ENCODE assay signal across 1 cellular context in genomic region chr22:50074056-50074455, GRCh38.
TF ChIP-seq lines count a peak whose summit lies in the region.

No MANE protein-coding gene starts in this region.

TF ChIP-seq in SK-N-SH, 30 proteins besides CTCF, POLR2A, EP300 and RAD21 (continued from another document):
- TF ChIP-seq PBX3 (IDR thresholded peaks at IDR 0.05) = no peak
- no peak for TF ChIP-seq FOXJ3 (CRISPR knock-in tag; IDR thresholded peaks at IDR 0.05)
- no peak for TF ChIP-seq USF2 (IDR thresholded peaks at IDR 0.05; ENCODE audit: borderline replicate concordance, low read depth, low read length)
- no peak for TF ChIP-seq TAF1 (IDR thresholded peaks at IDR 0.05; ENCODE audit: borderline replicate concordance, low read depth, low read length)
- no peak for TF ChIP-seq TCF12 (IDR thresholded peaks at IDR 0.05)
- TF ChIP-seq JUND (IDR thresholded peaks at IDR 0.05) = no peak
- TF ChIP-seq GABPA (IDR thresholded peaks at IDR 0.05; ENCODE audit: low read depth) = no peak
- TF ChIP-seq ELF1 (IDR thresholded peaks at IDR 0.05) = no peak
- no peak for TF ChIP-seq YY1 (IDR thresholded peaks at IDR 0.05; ENCODE audit: low read depth)
- TF ChIP-seq, protein P1, sequence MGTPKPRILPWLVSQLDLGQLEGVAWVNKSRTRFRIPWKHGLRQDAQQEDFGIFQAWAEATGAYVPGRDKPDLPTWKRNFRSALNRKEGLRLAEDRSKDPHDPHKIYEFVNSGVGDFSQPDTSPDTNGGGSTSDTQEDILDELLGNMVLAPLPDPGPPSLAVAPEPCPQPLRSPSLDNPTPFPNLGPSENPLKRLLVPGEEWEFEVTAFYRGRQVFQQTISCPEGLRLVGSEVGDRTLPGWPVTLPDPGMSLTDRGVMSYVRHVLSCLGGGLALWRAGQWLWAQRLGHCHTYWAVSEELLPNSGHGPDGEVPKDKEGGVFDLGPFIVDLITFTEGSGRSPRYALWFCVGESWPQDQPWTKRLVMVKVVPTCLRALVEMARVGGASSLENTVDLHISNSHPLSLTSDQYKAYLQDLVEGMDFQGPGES (IDR thresholded peaks at IDR 0.05; ENCODE audit: low read depth, low read length) = no peak
- TF ChIP-seq MXI1 (IDR thresholded peaks at IDR 0.05; ENCODE audit: low read depth, low read length) = no peak
- no peak for TF ChIP-seq POLR2AphosphoS5 (IDR thresholded peaks at IDR 0.05; ENCODE audit: low read depth, low read length)
- TF ChIP-seq, protein P2, sequence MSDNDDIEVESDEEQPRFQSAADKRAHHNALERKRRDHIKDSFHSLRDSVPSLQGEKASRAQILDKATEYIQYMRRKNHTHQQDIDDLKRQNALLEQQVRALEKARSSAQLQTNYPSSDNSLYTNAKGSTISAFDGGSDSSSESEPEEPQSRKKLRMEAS (IDR thresholded peaks at IDR 0.05; ENCODE audit: low read depth) = no peak
- TF ChIP-seq EZH2phosphoT487 (IDR thresholded peaks at IDR 0.05; ENCODE audit: borderline replicate concordance, low read depth) = no peak
